Comparison of ENCODE assay signal across 22 cellular contexts in the genomic region with DNA sequence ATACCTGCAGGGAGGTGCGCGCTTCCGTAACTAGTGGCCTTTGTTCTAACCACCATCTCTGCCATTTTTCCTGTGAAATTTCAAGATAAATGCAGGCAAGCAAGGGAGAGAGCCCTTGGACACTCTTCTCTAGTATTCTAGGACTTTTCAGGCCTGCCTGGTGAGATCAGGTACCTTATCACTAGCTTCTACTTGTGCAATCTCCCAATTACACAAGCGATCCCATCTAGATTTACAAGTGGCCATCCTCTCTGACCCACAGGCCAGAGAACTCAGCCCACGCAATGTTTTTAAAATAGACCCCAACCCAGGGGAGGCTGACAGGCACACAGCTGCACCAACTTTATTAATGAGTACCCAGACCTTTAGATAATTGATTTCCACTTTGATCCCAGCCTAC.
"Had no signal": no experiment of that assay in that cellular context is flagged by ENCODE, and none has a peak within 500 bp of the region (broad histone marks: within the 10 kb centered on the region; RNA-seq: fewer than 3 reads in every experiment).

No MANE protein-coding gene starts in this region.

- H3K27me3 ChIP-seq: colonic mucosa, dorsolateral prefrontal cortex, esophagus muscularis mucosa, esophagus squamous epithelium, foreskin keratinocyte, gastrocnemius medialis, gastroesophageal sphincter, heart left ventricle had no signal

- DNase-seq: colonic mucosa; cortex of kidney; dermis blood vessel endothelial cell; dorsolateral prefrontal cortex; effector CD4-positive, alpha-beta T cell; effector CD8-positive, alpha-beta T cell; effector memory CD4-positive, alpha-beta T cell; effector memory CD8-positive, alpha-beta T cell; endodermal cell; erythroblast; esophagus squamous epithelium; foreskin keratinocyte; foreskin melanocyte; gastrocnemius medialis; glutamatergic neuron; head of caudate nucleus; heart left ventricle had no signal

- H3K36me3 ChIP-seq: colonic mucosa, esophagus muscularis mucosa, esophagus squamous epithelium, gastrocnemius medialis, gastroesophageal sphincter, heart left ventricle had no signal

- H3K4me3 Mint-ChIP-seq: dendritic cell treated with granulocyte-macrophage colony-stimulating factor and Interleukin-4, amounts not matched to agents 40 ng/mL and 50 ng/mL, for 4 days; effector memory CD8-positive, alpha-beta T cell; endodermal cell had no signal

- H3K9me3 Mint-ChIP-seq: dendritic cell treated with granulocyte-macrophage colony-stimulating factor and Interleukin-4, amounts not matched to agents 40 ng/mL and 50 ng/mL, for 4 days; effector memory CD8-positive, alpha-beta T cell; endodermal cell had no signal

- H3K27ac ChIP-seq: colonic mucosa, coronary artery, epithelial cell of prostate, esophagus muscularis mucosa, esophagus squamous epithelium, foreskin keratinocyte, gastrocnemius medialis, gastroesophageal sphincter, heart left ventricle had no signal

- H3K4me1 ChIP-seq: colonic mucosa, esophagus muscularis mucosa, esophagus squamous epithelium, foreskin keratinocyte, gastrocnemius medialis, gastroesophageal sphincter, heart left ventricle had no signal

- H3K4me3 ChIP-seq: colonic mucosa, coronary artery, dorsolateral prefrontal cortex, esophagus muscularis mucosa, esophagus squamous epithelium, gastrocnemius medialis, gastroesophageal sphincter, heart left ventricle had no signal

- H3K27me3 Mint-ChIP-seq: dendritic cell treated with granulocyte-macrophage colony-stimulating factor and Interleukin-4, amounts not matched to agents 40 ng/mL and 50 ng/mL, for 4 days; effector memory CD8-positive, alpha-beta T cell had no signal

- H3K27ac Mint-ChIP-seq: dendritic cell treated with granulocyte-macrophage colony-stimulating factor and Interleukin-4, amounts not matched to agents 40 ng/mL and 50 ng/mL, for 4 days; endodermal cell had no signal
